13 cellular contexts compared by ENCODE assay signal in the genomic region with DNA sequence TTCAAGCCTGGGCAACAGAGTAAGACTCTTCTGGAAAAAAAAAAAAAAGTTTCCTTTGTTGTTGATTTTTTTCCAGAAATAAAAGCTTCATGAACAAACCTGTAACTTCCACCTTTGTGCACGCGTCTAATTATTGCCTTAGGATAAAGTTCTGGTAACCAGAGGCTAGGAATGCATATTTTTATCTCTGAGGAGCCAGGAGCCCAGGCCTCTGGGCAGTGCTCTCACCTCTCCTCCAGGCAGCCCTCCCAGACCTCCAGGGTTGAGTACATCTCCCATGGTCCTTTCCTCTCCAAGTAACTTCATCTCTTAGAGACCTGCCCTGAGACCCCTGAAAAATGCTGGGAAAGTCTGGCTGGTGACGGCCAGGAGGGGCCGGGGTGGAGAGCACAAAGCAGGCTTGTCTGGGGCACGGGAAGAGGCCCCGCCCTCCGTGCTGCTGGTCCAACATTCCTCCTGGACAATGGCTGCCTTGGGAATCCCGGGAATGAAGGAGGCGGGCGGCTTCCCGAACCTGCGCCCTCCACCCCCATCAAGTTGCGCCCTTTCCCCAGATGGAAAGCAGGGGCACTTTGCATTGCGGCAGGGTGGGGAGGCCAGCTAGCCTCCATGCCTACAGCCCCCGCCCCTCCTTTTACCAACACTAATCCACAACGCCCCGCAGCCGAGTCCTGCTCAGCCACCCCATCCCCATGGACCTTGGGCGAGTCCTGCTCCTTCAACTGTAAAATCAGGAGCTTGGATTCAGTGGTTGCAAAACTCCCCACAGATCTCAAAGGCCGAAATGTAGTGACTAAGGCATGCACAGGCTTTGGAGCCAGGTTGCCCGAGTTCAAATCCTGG. TPM values are rescaled to one million over a fixed set of nuclear protein-coding genes. Genes with fewer than 3 reads are reported as not detected.
DNase-seq lines count a peak whose midpoint lies in the region; ATAC-seq, FAIRE-seq and TF ChIP-seq lines count a peak whose summit lies in the region.
"Had no signal": no experiment of that assay in that cellular context is flagged by ENCODE, and none has a peak within 500 bp of the region (broad histone marks: within the 10 kb centered on the region; RNA-seq: fewer than 3 reads in every experiment).

No MANE protein-coding gene starts in this region.

- TF ChIP-seq EP300 in HepG2 (IDR thresholded peaks at IDR 0.05; ENCODE audit: low read depth in 2 of 2, low read length in 2 of 2) (peak in 1 of 2 experiments; percentile 16; a peak in 1 of 4 replicates), HepG2 (CRISPR knock-in tag; IDR thresholded peaks at IDR 0.05; ENCODE audit: borderline replicate concordance) (no peak), tibial nerve (IDR thresholded peaks at IDR 0.05) (peak in 1 of 2 donors; percentile 35)

- TF ChIP-seq RAD21 in HepG2 (CRISPR knock-in tag; IDR thresholded peaks at IDR 0.05) = no peak

- H3K9me3 ChIP-seq in HUES48 (ENCODE audit: control insufficient read depth, insufficient read depth, low read length) = no peaks in the 10 kb centered on the region
- H3K9me3 ChIP-seq in HepG2 (ENCODE audit: low read length) = no peaks in the 10 kb centered on the region
- H3K9me3 ChIP-seq in tibial nerve = no peaks in the 10 kb centered on the region

- H3K36me3 ChIP-seq in HUES48 (ENCODE audit: control insufficient read depth, insufficient read depth, low read length) (no peaks in the 10 kb centered on the region), HepG2 (replicated peaks in 1 of 2; ENCODE audit: control insufficient read depth in 1 of 2, insufficient read depth in 2 of 2, low read length in 2 of 2) (no peaks in the 10 kb centered on the region), tibial nerve (no peaks in the 10 kb centered on the region)

- no peaks in the 10 kb centered on the region for H4K20me1 ChIP-seq in HepG2 (ENCODE audit: insufficient read depth, low read length)

- TF ChIP-seq CTCF in HepG2 (CRISPR knock-in tag; IDR thresholded peaks at IDR 0.05) = 0 out of 2 replicates have a peak, but pooled peaks have one; percentile 2
- no peak for TF ChIP-seq CTCF in tibial nerve (IDR thresholded peaks at IDR 0.05)

- H3K27me3 ChIP-seq in HUES48 (ENCODE audit: control insufficient read depth, insufficient read depth, low read length) (peaks cover 30% of the 10 kb centered on the region), HepG2 (ENCODE audit: control insufficient read depth in 1 of 2, insufficient read depth in 2 of 2, low read length in 2 of 2) (no peaks in the 10 kb centered on the region; a peak in 1 of 5 replicates), tibial nerve (no peaks in the 10 kb centered on the region)

- peak; percentile 71 for FAIRE-seq in HepG2 (lab: Jason Lieb, UNC)
- FAIRE-seq: colon, GM12878 had no signal

- 4% methylated on average over 9 of the region's 21 CpGs for WGBS in HepG2 (ENCODE audit: low lambda C conversion rate)
- 13 to 18% methylated on average over 16 to 21 of the region's 21 CpGs for WGBS in tibial nerve, 2 donors

- intact Hi-C loops in HepG2 (cut with micrococcal nuclease; ENCODE audit: unreplicated experiment) = no loop called here

- POLR2A ChIA-PET in HepG2 (lab: Yijun Ruan, JAX) = interaction anchor here (0.8 kb wide), 2 partner anchors 9 to 11 kb away, joined by 3 read pairs; no protein-coding TSS in a partner anchor

- BruUV-seq in HepG2 (replicated peaks; lab: Mats Ljungman, UMichigan) = no TSS peak

- no peaks in the 10 kb centered on the region for H3K79me2 ChIP-seq in HepG2 (ENCODE audit: insufficient read depth, low read length)

- in situ Hi-C loops in HepG2 (cut with HindIII; ENCODE audit: extremely low pct_ligation_motif_present, low pct_unique_long_range_greater_than_20kb) = no loop called here

- H3K4me3 ChIP-seq in HUES48 (ENCODE audit: low read depth, low read length) = peak overlapping the region; percentile 56
- peak overlapping the region; percentile 57 to 73 (median 67) for H3K4me3 ChIP-seq in HepG2 (replicated peaks in 1 of 3; ENCODE audit: insufficient read depth in 1 of 3, low read depth in 2 of 3, low read length in 3 of 3)
- peak overlapping the region; percentile 6 to 48 (median 16) for H3K4me3 ChIP-seq in tibial nerve
- H3K4me3 ChIP-seq: GM12878 had no signal

- peak overlapping the region; percentile 19; the same call in 1 of the 2 replicates for H3K9ac ChIP-seq in HUES48 (ENCODE audit: low read depth, low read length)
- 0 out of 2 replicates have a peak overlapping the region, but pooled peaks have one; percentile 1 for H3K9ac ChIP-seq in HepG2 (ENCODE audit: insufficient read depth, low read depth, low read length)

- no peak overlapping the region for H2AFZ ChIP-seq in HepG2 (ENCODE audit: low read length)

- H3K4me2 ChIP-seq in HepG2 (ENCODE audit: low read depth, low read length) = peak overlapping the region; percentile 91

- peak overlapping the region; percentile 76 for H3K27ac ChIP-seq in HUES48 (ENCODE audit: low read depth, low read length)
- no peak overlapping the region for H3K27ac ChIP-seq in HepG2 (ENCODE audit: extremely low read length, insufficient read depth, low read length)
- H3K27ac ChIP-seq in tibial nerve = peak overlapping the region; percentile 11 to 84 (median 74)

- no peak for TF ChIP-seq POLR2A in HepG2 (IDR thresholded peaks at IDR 0.05; ENCODE audit: insufficient read depth in 1 of 2, low read depth in 2 of 2, low read length in 2 of 2)
- no peak for TF ChIP-seq POLR2A in tibial nerve (IDR thresholded peaks at IDR 0.05)

- CTCF ChIA-PET in HepG2 (lab: Yijun Ruan, JAX; ENCODE audit: low intra/inter-chr PET ratio, low total read pairs) = no interaction called here

- peak; percentile 91 for ATAC-seq in HepG2
- no peak for ATAC-seq in GM19455 (IDR thresholded peaks at IDR 0.05; ENCODE audit: unreplicated experiment)
- ATAC-seq: GM12878 had no signal

- H3K4me1 ChIP-seq in HUES48 (ENCODE audit: control insufficient read depth, insufficient read depth, low read length) = peaks cover 11% of the 10 kb centered on the region; the same call in 1 of the 2 replicates
- H3K4me1 ChIP-seq in HepG2 (ENCODE audit: insufficient read depth, low read length) = peaks cover 20% of the 10 kb centered on the region
- H3K4me1 ChIP-seq in tibial nerve = peaks cover 0 to 51% (median 11%) of the 10 kb centered on the region in 4 donors

- DNase-seq in epidermal melanocyte (ENCODE audit: insufficient read length, low spot score) (peak; percentile 75), HepG2 (ENCODE audit: low spot score) (peak; percentile 58), tibial nerve (ENCODE audit: low spot score in 2 of 2) (peak; percentile 48 to 61), NCI-H510A treated with DMSO at 0.1 percent for 48 hours (lab: John Stamatoyannopoulos, UW) (no peak), anterior cingulate cortex (lab: John Stamatoyannopoulos, UW) (no peak)
- no peak for DNase-seq in activated CD8-positive, alpha-beta memory T cell treated with anti-CD3 and anti-CD28 coated beads, Interleukin-2, amount 50 U/mL, for 48 hours
- DNase-seq: activated CD8-positive, alpha-beta memory T cell treated with anti-CD3 and anti-CD28 coated beads for 24 hours; RPMI8226 had no signal

RNA-seq across cellular contexts. Expression of gene FIGNL2, which starts 7.3 kb away (rescaled TPM):
- 0.76 and 1.00 TPM in 2 replicates for total RNA-seq in HepG2 (2016; rRNA removed; fragmentation: Illumina TruSeq; extraction: Trizol)
- total RNA-seq in HepG2 (2016; cell fraction: cytosol; rRNA removed; fragmentation: Illumina TruSeq; extraction: Trizol; ENCODE audit: low read depth) = 0.10 and 0.18 TPM in 2 replicates
- 0.73 and 1.2 TPM in 2 replicates for total RNA-seq in HepG2 (2016; cell fraction: insoluble cytoplasmic fraction; rRNA removed; fragmentation: Illumina TruSeq; extraction: Trizol)
- 0.53 and 0.62 TPM in 2 replicates for total RNA-seq in HepG2 (2016; cell fraction: membrane; rRNA removed; fragmentation: Illumina TruSeq; extraction: Trizol)
- total RNA-seq in HepG2 (2016; cell fraction: nucleus; rRNA removed; fragmentation: Illumina TruSeq; extraction: Trizol) = 0.56 and 0.78 TPM in 2 replicates
- 0.82 and 1.2 TPM in 2 replicates for polyA plus RNA-seq in HepG2 (2011; rRNA removed)
- polyA plus RNA-seq in HepG2 (2011; cell fraction: cytosol; rRNA removed) = 0.99 and 1.2 TPM in 2 replicates
- polyA plus RNA-seq in HepG2 (2011; cell fraction: nucleus; rRNA removed) = 0.87 and 1.0 TPM in 2 replicates
- polyA plus RNA-seq in HepG2 (2012) = 0.51 TPM in 2 replicates
- 0.06 and 0.07 TPM in 2 replicates for polyA plus RNA-seq in HepG2 (2016; cell fraction: cytosol; fragmentation: Illumina TruSeq; extraction: Trizol; ENCODE audit: low read depth)
- polyA plus RNA-seq in HepG2 (2016; cell fraction: insoluble cytoplasmic fraction; fragmentation: Illumina TruSeq; extraction: Trizol; ENCODE audit: low read depth) = 1.6 TPM in 2 replicates
- 0.46 and 0.47 TPM in 2 replicates for polyA plus RNA-seq in HepG2 (2016; cell fraction: membrane; fragmentation: Illumina TruSeq; extraction: Trizol; ENCODE audit: low read depth)
- polyA plus RNA-seq in HepG2 (2016; cell fraction: nucleus; fragmentation: Illumina TruSeq; extraction: Trizol; ENCODE audit: insufficient read depth, low read depth) = 1.3 and 1.4 TPM in 2 replicates
- polyA minus RNA-seq in HepG2 (2011; rRNA and poly(A)+ RNA removed; ENCODE audit: low replicate concordance) = 1.9 TPM in 1 of 2 replicates, not detected in the other
- 0.99 and 1.1 TPM in 2 replicates for polyA minus RNA-seq in HepG2 (2011; cell fraction: cytosol; rRNA and poly(A)+ RNA removed)
- polyA minus RNA-seq in HepG2 (2011; cell fraction: nucleus; rRNA and poly(A)+ RNA removed) = 0.50 and 0.77 TPM in 2 replicates
- total RNA-seq in tibial nerve = 1 to 10 TPM; 1.1 to 2.1 (median 1.3) TPM
- total RNA-seq: GM12878 had no signal
- polyA plus RNA-seq: GM12878 had no signal

RNA-seq across cellular contexts. Expression of gene ANKRD33, which starts 32.1 kb away (rescaled TPM):
- total RNA-seq in HepG2 (2016; rRNA removed; fragmentation: Illumina TruSeq; extraction: Trizol) (not detected in 2 replicates), tibial nerve (under 1 TPM in 2 of 4 donors, not detected in 2; 0.60 to 0.66 TPM)
- not detected in 2 replicates for total RNA-seq in HepG2 (2016; cell fraction: cytosol; rRNA removed; fragmentation: Illumina TruSeq; extraction: Trizol; ENCODE audit: low read depth)
- total RNA-seq in HepG2 (2016; cell fraction: insoluble cytoplasmic fraction; rRNA removed; fragmentation: Illumina TruSeq; extraction: Trizol) = not detected in 2 replicates
- not detected in 2 replicates for total RNA-seq in HepG2 (2016; cell fraction: membrane; rRNA removed; fragmentation: Illumina TruSeq; extraction: Trizol)
- total RNA-seq in HepG2 (2016; cell fraction: nucleus; rRNA removed; fragmentation: Illumina TruSeq; extraction: Trizol) = not detected in 2 replicates
- polyA plus RNA-seq in HepG2 (2011; rRNA removed) = 0.04 and 0.07 TPM in 2 replicates
- polyA plus RNA-seq in HepG2 (2011; cell fraction: cytosol; rRNA removed) = 0.03 and 0.04 TPM in 2 replicates
- 0.16 and 0.33 TPM in 2 replicates for polyA plus RNA-seq in HepG2 (2011; cell fraction: nucleus; rRNA removed)
- polyA plus RNA-seq in HepG2 (2012) = not detected in 2 replicates
- not detected in 2 replicates for polyA plus RNA-seq in HepG2 (2016; cell fraction: cytosol; fragmentation: Illumina TruSeq; extraction: Trizol; ENCODE audit: low read depth)
- not detected in 2 replicates for polyA plus RNA-seq in HepG2 (2016; cell fraction: insoluble cytoplasmic fraction; fragmentation: Illumina TruSeq; extraction: Trizol; ENCODE audit: low read depth)
- polyA plus RNA-seq in HepG2 (2016; cell fraction: membrane; fragmentation: Illumina TruSeq; extraction: Trizol; ENCODE audit: low read depth) = not detected in 2 replicates
- not detected in 2 replicates for polyA plus RNA-seq in HepG2 (2016; cell fraction: nucleus; fragmentation: Illumina TruSeq; extraction: Trizol; ENCODE audit: insufficient read depth, low read depth)
- 0.05 and 0.18 TPM in 2 replicates for polyA minus RNA-seq in HepG2 (2011; rRNA and poly(A)+ RNA removed; ENCODE audit: low replicate concordance)
- polyA minus RNA-seq in HepG2 (2011; cell fraction: cytosol; rRNA and poly(A)+ RNA removed) = not detected in 2 replicates
- not detected in 2 replicates for polyA minus RNA-seq in HepG2 (2011; cell fraction: nucleus; rRNA and poly(A)+ RNA removed)
- total RNA-seq: GM12878, LHCN-M2 had no signal
- polyA plus RNA-seq: GM12878 had no signal

RNA-seq across cellular contexts. Expression of gene ACVRL1, which starts 51.5 kb away (rescaled TPM):
- total RNA-seq in HepG2 (2016; rRNA removed; fragmentation: Illumina TruSeq; extraction: Trizol) = not detected in 2 replicates
- not detected in 2 replicates for total RNA-seq in HepG2 (2016; cell fraction: cytosol; rRNA removed; fragmentation: Illumina TruSeq; extraction: Trizol; ENCODE audit: low read depth)
- not detected in 2 replicates for total RNA-seq in HepG2 (2016; cell fraction: insoluble cytoplasmic fraction; rRNA removed; fragmentation: Illumina TruSeq; extraction: Trizol)
- not detected in 2 replicates for total RNA-seq in HepG2 (2016; cell fraction: membrane; rRNA removed; fragmentation: Illumina TruSeq; extraction: Trizol)
- total RNA-seq in HepG2 (2016; cell fraction: nucleus; rRNA removed; fragmentation: Illumina TruSeq; extraction: Trizol) = not detected in 2 replicates
- not detected in 2 replicates for polyA plus RNA-seq in HepG2 (2011; rRNA removed)
- not detected in 2 replicates for polyA plus RNA-seq in HepG2 (2011; cell fraction: cytosol; rRNA removed)
- not detected in 2 replicates for polyA plus RNA-seq in HepG2 (2011; cell fraction: nucleus; rRNA removed)
- not detected in 2 replicates for polyA plus RNA-seq in HepG2 (2012)
- polyA plus RNA-seq in HepG2 (2016; cell fraction: cytosol; fragmentation: Illumina TruSeq; extraction: Trizol; ENCODE audit: low read depth) = not detected in 2 replicates
- polyA plus RNA-seq in HepG2 (2016; cell fraction: insoluble cytoplasmic fraction; fragmentation: Illumina TruSeq; extraction: Trizol; ENCODE audit: low read depth) = not detected in 2 replicates
- not detected in 2 replicates for polyA plus RNA-seq in HepG2 (2016; cell fraction: membrane; fragmentation: Illumina TruSeq; extraction: Trizol; ENCODE audit: low read depth)
- not detected in 2 replicates for polyA plus RNA-seq in HepG2 (2016; cell fraction: nucleus; fragmentation: Illumina TruSeq; extraction: Trizol; ENCODE audit: insufficient read depth, low read depth)
- 0.05 TPM in 1 of 2 replicates, not detected in the other for polyA minus RNA-seq in HepG2 (2011; rRNA and poly(A)+ RNA removed; ENCODE audit: low replicate concordance)
- polyA minus RNA-seq in HepG2 (2011; cell fraction: cytosol; rRNA and poly(A)+ RNA removed) = not detected in 2 replicates
- not detected in 2 replicates for polyA minus RNA-seq in HepG2 (2011; cell fraction: nucleus; rRNA and poly(A)+ RNA removed)
- total RNA-seq in tibial nerve = 100 to 1,000 TPM in 1 of 4 donors, 10 to 100 TPM in 3; 68.4 to 318 (median 80.7) TPM
- total RNA-seq: GM12878 had no signal
- polyA plus RNA-seq: GM12878 had no signal

Comparison
In these comparisons a context has a peak if more than half of its experiments do, and no peak if none do; other contexts are left out.
1. H3K4me3 ChIP-seq: peak in every context shown above with its lines; median percentile 67 in HepG2; 56 in HUES48; 16 in tibial nerve.
2. DNase-seq: peak in epidermal melanocyte (single experiment), HepG2 (single experiment) and tibial nerve (2 of 2); none in NCI-H510A treated with DMSO at 0.1 percent for 48 hours (single experiment), anterior cingulate cortex (0 of 58) and activated CD8-positive, alpha-beta memory T cell treated with anti-CD3 and anti-CD28 coated beads, Interleukin-2, amount 50 U/mL, for 48 hours (single experiment).
3. RNA of gene ACVRL1, which starts 51.5 kb away (total RNA-seq): 68.4 to 318 TPM in tibial nerve; not detected in HepG2; every median in the first group is over 10 times any median in the second.